Comparison of ENCODE assay signal across 8 cellular contexts in the genomic region with DNA sequence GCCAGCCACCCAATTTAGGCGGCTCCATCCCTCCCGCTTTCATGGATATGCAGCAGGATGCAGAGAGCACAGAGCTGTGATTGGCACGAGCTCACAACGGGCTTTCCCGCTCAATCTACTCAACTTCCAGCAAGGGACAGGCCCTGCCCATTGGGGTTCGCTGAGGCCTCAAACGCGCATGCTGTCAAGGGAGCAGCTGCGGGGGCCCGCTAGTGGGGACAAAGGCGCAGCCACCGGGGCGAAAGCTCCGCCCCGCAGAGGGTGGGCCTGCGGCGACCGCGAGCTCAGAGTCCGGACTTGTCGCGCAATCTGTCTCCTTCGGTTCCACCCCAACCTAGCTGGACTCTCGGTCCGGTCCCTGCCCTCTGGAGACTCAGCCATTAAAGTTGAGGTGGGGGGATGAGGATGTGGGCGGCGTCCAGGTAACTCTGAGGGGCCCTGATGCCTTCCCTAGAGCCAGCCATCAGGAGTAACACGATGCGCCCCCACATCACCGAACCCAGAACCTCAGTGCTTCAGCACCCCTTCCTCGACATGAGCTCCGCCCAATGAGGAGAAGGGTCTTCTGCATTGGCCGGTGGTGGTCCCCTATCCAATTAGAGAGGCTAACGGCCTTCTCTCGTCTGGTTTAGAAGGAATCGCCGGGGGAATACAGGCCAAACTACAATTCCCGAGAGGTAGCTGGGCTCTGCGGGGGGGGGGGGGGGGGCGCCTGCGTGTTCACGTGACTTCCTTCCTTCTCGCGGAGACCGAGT. TPM values are rescaled to one million over a fixed set of nuclear protein-coding genes. Genes with fewer than 3 reads are reported as not detected.
DNase-seq lines count a peak whose midpoint lies in the region; ATAC-seq, FAIRE-seq and TF ChIP-seq lines count a peak whose summit lies in the region.

No MANE protein-coding gene starts in this region.

- H3K36me3 Mint-ChIP-seq in T-helper 2 cell treated with Interferon-gamma antibody and Interleukin-4, amounts not matched to agents 5 μg/mL and 100 μg/mL, for 36 hours (ENCODE audit: low read depth) = peaks cover 28% of the 10 kb centered on the region
- H3K36me3 Mint-ChIP-seq in astrocyte (ENCODE audit: low read depth, unreplicated experiment) = peaks cover 2% of the 10 kb centered on the region

- peak overlapping the region; percentile 87 for H3K4me3 Mint-ChIP-seq in T-helper 2 cell treated with Interferon-gamma antibody and Interleukin-4, amounts not matched to agents 5 μg/mL and 100 μg/mL, for 36 hours
- H3K4me3 Mint-ChIP-seq in astrocyte (ENCODE audit: unreplicated experiment) = peak overlapping the region; percentile 79

- DNase-seq in NCI-H128 (lab: John Stamatoyannopoulos, UW; ENCODE audit: unreplicated experiment) (peak; percentile 61), astrocyte (ENCODE audit: low read depth) (peak; percentile 85), hippocampal formation (lab: John Stamatoyannopoulos, UW) (peak; percentile 91 to 95), retina (peak; percentile 95), NCI-H226 (no peak)
- peak; percentile 94 for DNase-seq in T-helper 2 cell treated with Interferon-gamma antibody and Interleukin-4, amounts not matched to agents 5 μg/mL and 100 μg/mL, for 36 hours (ENCODE audit: low spot score)

- peak overlapping the region; percentile 87 for H3K27ac ChIP-seq in astrocyte (ENCODE audit: low read depth, low read length)

- H3K9ac ChIP-seq in astrocyte (ENCODE audit: low read length) = peak overlapping the region; percentile 92

- no peaks in the 10 kb centered on the region for H3K9me3 ChIP-seq in astrocyte (ENCODE audit: insufficient read depth, low read depth, low read length)

- no peaks in the 10 kb centered on the region for H3K27me3 ChIP-seq in astrocyte (ENCODE audit: insufficient read depth, low read length)

- H3K4me2 ChIP-seq in astrocyte (ENCODE audit: low read length) = peak overlapping the region; percentile 98

- no peaks in the 10 kb centered on the region for H3K36me3 ChIP-seq in astrocyte (ENCODE audit: insufficient read depth, low read length)

- TF ChIP-seq CTCF in GM12872 (IDR thresholded peaks at IDR 0.05; ENCODE audit: insufficient read depth, low read depth, low read length) (peak; percentile 39; the same call in 1 of the 3 replicates), astrocyte (IDR thresholded peaks at IDR 0.05; ENCODE audit: insufficient read depth, low read depth, low read length) (no peak)

- H3K27ac Mint-ChIP-seq in T-helper 2 cell treated with Interferon-gamma antibody and Interleukin-4, amounts not matched to agents 5 μg/mL and 100 μg/mL, for 36 hours = peak overlapping the region; percentile 85
- peak overlapping the region; percentile 79 for H3K27ac Mint-ChIP-seq in astrocyte (ENCODE audit: unreplicated experiment)

- H3K4me1 ChIP-seq in astrocyte (ENCODE audit: insufficient read depth, low read length) = peaks cover 13% of the 10 kb centered on the region

- H3K9me3 Mint-ChIP-seq in T-helper 2 cell treated with Interferon-gamma antibody and Interleukin-4, amounts not matched to agents 5 μg/mL and 100 μg/mL, for 36 hours = no peaks in the 10 kb centered on the region
- no peaks in the 10 kb centered on the region for H3K9me3 Mint-ChIP-seq in astrocyte (ENCODE audit: unreplicated experiment)

- H2AFZ ChIP-seq in astrocyte (ENCODE audit: low read depth, low read length) = peak overlapping the region; percentile 98

- ATAC-seq in HG02610 (IDR thresholded peaks at IDR 0.05; ENCODE audit: unreplicated experiment) = peak; percentile 62

- H4K20me1 ChIP-seq in astrocyte (ENCODE audit: insufficient read depth, low read length) = peaks cover 20% of the 10 kb centered on the region

- H3K4me3 ChIP-seq in astrocyte (ENCODE audit: insufficient read depth, low read depth, low read length) = peak overlapping the region; percentile 69

- H3K27me3 Mint-ChIP-seq in T-helper 2 cell treated with Interferon-gamma antibody and Interleukin-4, amounts not matched to agents 5 μg/mL and 100 μg/mL, for 36 hours (ENCODE audit: low read depth) = no peaks in the 10 kb centered on the region
- no peaks in the 10 kb centered on the region for H3K27me3 Mint-ChIP-seq in astrocyte (ENCODE audit: low read depth, unreplicated experiment)

- H3K79me2 ChIP-seq in astrocyte (ENCODE audit: insufficient read depth, low read length) = peaks cover 40% of the 10 kb centered on the region

- FAIRE-seq in astrocyte (lab: Jason Lieb, UNC) = no peak

- peaks cover 57% of the 10 kb centered on the region for H3K4me1 Mint-ChIP-seq in T-helper 2 cell treated with Interferon-gamma antibody and Interleukin-4, amounts not matched to agents 5 μg/mL and 100 μg/mL, for 36 hours (ENCODE audit: low read depth)
- peaks cover 10% of the 10 kb centered on the region for H3K4me1 Mint-ChIP-seq in astrocyte (ENCODE audit: low read depth, unreplicated experiment)

RNA-seq across cellular contexts. Expression of gene NFATC3, which starts 0.5 kb away (rescaled TPM):
- total RNA-seq in astrocyte = 32.4 and 34.0 TPM in 2 replicates
